ENCODE assay signal across 41 cellular contexts in genomic region chr7:90322837-90323236, GRCh38. TPM values are rescaled to one million over a fixed set of nuclear protein-coding genes. Genes with fewer than 3 reads are reported as not detected.
"Had no signal": no experiment of that assay in that cellular context is flagged by ENCODE, and none has a peak within 500 bp of the region (broad histone marks: within the 10 kb centered on the region; RNA-seq: fewer than 3 reads in every experiment).

No MANE protein-coding gene starts in this region.

- H3K36me3 ChIP-seq: MG63 had no signal

- H3K9me3 ChIP-seq: MG63 had no signal

- DNase-seq: Karpas-422, Kasumi-1, MG63, MM.1S, MV-4-11, NCI-H1048, NCI-H1092, NCI-H1092 treated with DMSO at 0.1 percent for 48 hours, NCI-H1105, NCI-H1105 treated with DMSO at 0.1 percent for 48 hours, NCI-H1417, NCI-H1417 treated with DMSO at 0.1 percent for 48 hours, NCI-H1436, NCI-H1436 treated with DMSO at 0.1 percent for 48 hours, NCI-H146, NCI-H1694, NCI-H1694 treated with DMSO at 0.1 percent for 48 hours, NCI-H187, NCI-H187 treated with DMSO at 0.1 percent for 48 hours, NCI-H1930, NCI-H2029, NCI-H2029 treated with DMSO at 0.1 percent for 48 hours, NCI-H2081, NCI-H2081 treated with DMSO at 0.1 percent for 48 hours, NCI-H2107, NCI-H2171, NCI-H2171 treated with DMSO at 0.1 percent for 48 hours, NCI-H2227 treated with DMSO at 0.1 percent for 48 hours, NCI-H226, NCI-H345, NCI-H446, NCI-H446 treated with DMSO at 0.1 percent for 48 hours, NCI-H510A, NCI-H510A treated with DMSO at 0.1 percent for 48 hours, NCI-H524, NCI-H524 treated with DMSO at 0.1 percent for 48 hours, NCI-H526 had no signal

- H3K4me3 ChIP-seq: MG63 had no signal

RNA-seq across cellular contexts. Expression of gene FAM237B, which starts 1.7 kb away (rescaled TPM):
- total RNA-seq: LHCN-M2, M059J, MCF 10A, NCI-H460 had no signal
